Comparison of ENCODE assay signal across 1 cellular context in the genomic region with DNA sequence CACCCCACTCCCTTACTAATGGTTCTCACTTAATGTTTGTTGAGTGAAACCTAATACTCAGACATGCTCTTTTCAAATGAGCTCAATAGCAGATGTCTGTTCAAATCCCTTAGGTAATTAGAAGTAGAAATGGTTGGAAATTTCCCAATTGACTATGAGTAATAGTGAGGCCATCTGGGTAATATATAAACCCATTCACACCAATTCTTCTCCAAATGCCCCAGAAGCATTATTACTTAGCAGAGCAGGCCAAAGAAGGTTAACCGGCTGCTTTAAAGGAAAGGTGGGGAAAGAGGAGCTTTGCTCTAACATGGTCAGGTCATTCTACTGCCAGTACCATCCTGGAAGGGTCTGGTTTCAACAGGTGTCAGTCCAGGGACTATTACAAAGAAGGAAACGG.
TF ChIP-seq lines count a peak whose summit lies in the region.

No MANE protein-coding gene starts in this region.

TF ChIP-seq in HCT116, 20 proteins besides CTCF, POLR2A, EP300 and RAD21 (continued from another document):
- peak; percentile 89 for TF ChIP-seq POLR2AphosphoS5 (IDR thresholded peaks at IDR 0.05; ENCODE audit: low read depth, low read length)
- peak; percentile 29 for TF ChIP-seq TCF7L2 (IDR thresholded peaks at IDR 0.05; ENCODE audit: borderline replicate concordance, extremely low read depth, insufficient read depth, insufficient read length)
TF ChIP-seq in HCT116: peak in this region for 2.
